In the genomic region with DNA sequence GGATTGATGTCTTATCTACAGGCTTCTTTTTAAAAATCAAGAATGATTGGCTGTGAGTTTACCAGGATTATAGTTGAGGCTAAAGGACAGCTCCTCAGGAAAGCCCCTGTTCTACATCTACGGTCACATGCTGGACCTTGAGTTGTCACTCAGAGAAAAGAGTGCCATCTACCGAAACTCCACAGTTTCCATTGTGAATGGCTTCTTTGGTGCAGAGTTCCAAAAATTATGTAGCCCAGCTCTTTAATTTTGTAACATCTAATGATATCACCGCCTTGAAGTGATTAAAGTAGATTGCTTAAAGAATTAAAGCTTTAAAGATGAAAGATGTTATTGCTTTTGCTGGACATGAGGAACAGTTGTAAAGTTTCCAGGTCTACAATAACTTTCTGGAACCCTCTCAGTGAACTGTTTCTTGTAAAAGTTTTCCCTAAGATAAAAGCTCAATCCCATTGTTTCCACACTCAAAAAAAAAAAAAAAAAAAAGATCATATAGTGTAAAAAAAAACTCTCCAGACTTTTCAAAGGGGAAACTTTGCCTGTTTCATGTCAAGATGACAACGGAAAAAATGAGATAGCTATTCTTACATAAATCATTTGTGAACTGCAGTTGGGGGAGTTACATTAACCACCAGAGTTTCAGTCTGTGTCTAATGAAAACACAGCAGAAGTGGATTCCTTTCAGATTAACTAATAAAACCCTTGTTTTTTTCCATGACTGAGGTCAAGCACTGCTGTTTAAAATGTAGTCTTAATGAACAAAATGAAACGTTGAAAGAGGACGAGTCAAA, we compare ENCODE assay signal across 9 cellular contexts. TPM values are rescaled to one million over a fixed set of nuclear protein-coding genes. Genes with fewer than 3 reads are reported as not detected.
DNase-seq lines count a peak whose midpoint lies in the region; ATAC-seq and FAIRE-seq lines count a peak whose summit lies in the region.
"Had no signal": no experiment of that assay in that cellular context is flagged by ENCODE, and none has a peak within 500 bp of the region (broad histone marks: within the 10 kb centered on the region; RNA-seq: fewer than 3 reads in every experiment).

No MANE protein-coding gene starts in this region.

- H3K27me3 ChIP-seq in mesenchymal stem cell (ENCODE audit: control insufficient read depth in 1 of 2, insufficient read depth in 1 of 2, low read length in 2 of 2): no peaks in the 10 kb centered on the region
- H3K27me3 ChIP-seq: neutrophil had no signal

- H2BK15ac ChIP-seq in mesenchymal stem cell (ENCODE audit: low read depth, poor library complexity, severe bottlenecking): no peak overlapping the region

- peak; percentile 98 for FAIRE-seq in G401.6 (lab: Jason Lieb, UNC)

- H3K9me3 ChIP-seq in mesenchymal stem cell (ENCODE audit: control insufficient read depth, low read length): no peaks in the 10 kb centered on the region
- H3K9me3 ChIP-seq: neutrophil had no signal

- peak overlapping the region in 1 of 2 experiments; percentile 94 for H3K4me3 ChIP-seq in mesenchymal stem cell (ENCODE audit: insufficient read depth in 1 of 2, low read depth in 1 of 2, low read length in 2 of 2)

- no peak overlapping the region for H2AK5ac ChIP-seq in mesenchymal stem cell (ENCODE audit: low read length, severe bottlenecking)

- H3K36me3 ChIP-seq in mesenchymal stem cell (ENCODE audit: control insufficient read depth in 1 of 2, insufficient read depth in 2 of 2, low read depth in 1 of 2, low read length in 2 of 2): peaks cover 0 to 29% of the 10 kb centered on the region in 2 experiments
- H3K36me3 ChIP-seq: neutrophil had no signal

- no peak overlapping the region for H3K4ac ChIP-seq in mesenchymal stem cell (ENCODE audit: low read depth in 1 of 2, low read length in 2 of 2)

- no peak overlapping the region for H2BK5ac ChIP-seq in mesenchymal stem cell (ENCODE audit: low read depth, low read length, poor library complexity, severe bottlenecking)

- ATAC-seq in GM21360 (IDR thresholded peaks at IDR 0.05; ENCODE audit: unreplicated experiment) (peak; percentile 72), HG03442 (IDR thresholded peaks at IDR 0.05; ENCODE audit: unreplicated experiment) (peak; percentile 90)

- DNase-seq in astrocyte of the hippocampus (ENCODE audit: low read depth, low spot score) (peak; percentile 74), mesenchymal stem cell (peak; percentile 92), hepatic stellate cell (ENCODE audit: low spot score) (no peak), NOMO-1 treated with DMSO at 0.1 percent for 48 hours (lab: John Stamatoyannopoulos, UW; ENCODE audit: unreplicated experiment) (no peak)
- no peak for DNase-seq in activated effector memory CD4-positive, alpha-beta T cell treated with anti-CD3 and anti-CD28 coated beads, Interleukin-2, amount 50 U/mL, for 16 hours

- no peaks in the 10 kb centered on the region for H3K79me1 ChIP-seq in mesenchymal stem cell (replicated peaks; ENCODE audit: low read length, poor library complexity, severe bottlenecking)

- no peak overlapping the region for H3K23ac ChIP-seq in mesenchymal stem cell (ENCODE audit: low read length in 2 of 2)

- no peak overlapping the region for H2BK120ac ChIP-seq in mesenchymal stem cell (ENCODE audit: low read depth, low read length)

- peak overlapping the region; percentile 99 for H3K9ac ChIP-seq in mesenchymal stem cell (ENCODE audit: low read length)

- H3K27ac ChIP-seq in mesenchymal stem cell (ENCODE audit: low read length, poor library complexity, severe bottlenecking): peak overlapping the region; percentile 87
- H3K27ac ChIP-seq: neutrophil had no signal

- no peak overlapping the region for H3K14ac ChIP-seq in mesenchymal stem cell (ENCODE audit: low read length in 2 of 2)

- H4K91ac ChIP-seq in mesenchymal stem cell (ENCODE audit: low read length): no peak overlapping the region

- no peak overlapping the region for H2AFZ ChIP-seq in mesenchymal stem cell (ENCODE audit: low read depth, low read length)

- H4K8ac ChIP-seq in mesenchymal stem cell (ENCODE audit: low read length): no peak overlapping the region

- H3K4me2 ChIP-seq in mesenchymal stem cell (ENCODE audit: low read length, poor library complexity, severe bottlenecking): peak overlapping the region; percentile 53

- 13% methylated on average over 3 of the region's 6 CpGs for whole genome bisulfite sequencing in mesenchymal stem cell

- no peaks in the 10 kb centered on the region for H3K4me1 ChIP-seq in mesenchymal stem cell (ENCODE audit: control insufficient read depth, insufficient read depth, low read depth, low read length)

- H2BK12ac ChIP-seq in mesenchymal stem cell (ENCODE audit: low read length in 2 of 2): no peak overlapping the region

- peak overlapping the region in 1 of 2 experiments; percentile 54 for H3K18ac ChIP-seq in mesenchymal stem cell (ENCODE audit: low read depth in 1 of 2, low read length in 2 of 2)

RNA-seq across cellular contexts. Expression of a gene that starts 4.3 kb away (rescaled TPM):
- polyA plus RNA-seq in mesenchymal stem cell (2013, experiment 1 of 2): 3,787 TPM
- polyA plus RNA-seq in mesenchymal stem cell (2013, experiment 2 of 2): 4,096 TPM

Comparison
In these comparisons a context has a peak if more than half of its experiments do, and no peak if none do; other contexts are left out.
1. DNase-seq: peak in astrocyte of the hippocampus (single experiment) and mesenchymal stem cell (single experiment); none in activated effector memory CD4-positive, alpha-beta T cell treated with anti-CD3 and anti-CD28 coated beads, Interleukin-2, amount 50 U/mL, for 16 hours (single experiment), hepatic stellate cell (single experiment) and NOMO-1 treated with DMSO at 0.1 percent for 48 hours (single experiment).